8 cellular contexts compared by ENCODE assay signal in genomic region chr4:51831133-51831532, GRCh38. TPM values are rescaled to one million over a fixed set of nuclear protein-coding genes. Genes with fewer than 3 reads are reported as not detected.
A peak's percentile ranks its signal among the peaks of the same experiment; 100 is the strongest.
DNase-seq lines count a peak whose midpoint lies in the region; ATAC-seq, FAIRE-seq and TF ChIP-seq lines count a peak whose summit lies in the region.

No MANE protein-coding gene starts in this region.

- no peak overlapping the region for H3K18ac ChIP-seq in IMR-90 (ENCODE audit: low read depth, low read length)

- H2BK15ac ChIP-seq in IMR-90 (ENCODE audit: low read depth, low read length), result no peak overlapping the region

- H3K14ac ChIP-seq in IMR-90 (replicated peaks; ENCODE audit: low read depth, low read length), result no peak overlapping the region

- no peak overlapping the region for H4K91ac ChIP-seq in IMR-90 (ENCODE audit: insufficient read depth, low read depth, low read length)

- DNase-seq in IMR-90, result peak; percentile 51
- DNase-seq in T-helper 22 cell (ENCODE audit: low read depth), result peak; percentile 8
- no peak for DNase-seq in GM12878 (ENCODE audit: low read depth, low spot score)
- peak; percentile 55 for DNase-seq in iris pigment epithelial cell (ENCODE audit: low read depth)
- DNase-seq in stimulated activated CD4-positive, alpha-beta T cell treated with anti-CD3 and anti-CD28 coated beads, Interleukin-2, amount 100 ng/mL, for 4 hours (ENCODE audit: low read depth), result peak; percentile 52
- DNase-seq in NCI-H128 (lab: John Stamatoyannopoulos, UW; ENCODE audit: unreplicated experiment), result no peak

- FAIRE-seq in GM12878 (lab: Jason Lieb, UNC), result peak; percentile 57

- H2AK9ac ChIP-seq in IMR-90 (replicated peaks; ENCODE audit: low read depth, low read length, poor library complexity), result peak overlapping the region; percentile 58

- no peak overlapping the region for H4K5ac ChIP-seq in IMR-90 (ENCODE audit: low read depth, low read length)

- SMC1A ChIA-PET in GM12878 (lab: Charles Lee; ENCODE audit: uncharacterized antibody, unreplicated experiment), result interaction anchor here (1.4 to 2.0 kb wide), 5 partner anchors 12 to 195 kb away, joined by 4 to 6 read pairs (median 5); partner anchors contain the start of gene DCUN1D4

- H3K4me1 ChIP-seq in IMR-90 (ENCODE audit: control insufficient read depth, insufficient read depth, low read length) (no peaks in the 10 kb centered on the region; the same call in 1 of the 2 replicates), GM12878 (ENCODE audit: control insufficient read depth, insufficient read depth, low read length) (no peaks in the 10 kb centered on the region)

- no peak overlapping the region for H3K56ac ChIP-seq in IMR-90 (ENCODE audit: extremely low read depth, insufficient read depth, low read length)

- H2AFZ ChIP-seq in IMR-90 (replicated peaks; ENCODE audit: low read length, poor library complexity) (no peak overlapping the region), GM12878 (ENCODE audit: control insufficient read depth, low read depth, low read length) (no peak overlapping the region)

- BruUV-seq in IMR-90 (replicated peaks; lab: Mats Ljungman, UMichigan) (no TSS peak), GM12878 (replicated peaks; lab: Mats Ljungman, UMichigan) (no TSS peak)

- RAD21 ChIA-PET in GM12878 (lab: Charles Lee; ENCODE audit: unreplicated experiment), result interaction anchor here (1.5 kb wide), 1 partner anchor 11 kb away, joined by 4 read pairs; the partner anchor contains the start of gene DCUN1D4

- H3K79me2 ChIP-seq in GM12878 (ENCODE audit: control insufficient read depth, insufficient read depth, low read length), result no peaks in the 10 kb centered on the region

- H3K4me3 ChIP-seq in IMR-90 (ENCODE audit: insufficient read depth, low read depth, low read length) (no peak overlapping the region), GM12878 (no peak overlapping the region)

- TF ChIP-seq POLR2A in IMR-90 (IDR thresholded peaks at IDR 0.05; ENCODE audit: low read depth, low read length) (no peak), GM12878 (IDR thresholded peaks at IDR 0.05; ENCODE audit: low read depth, low read length) (no peak)

- H2BK5ac ChIP-seq in IMR-90 (ENCODE audit: low read depth, low read length, poor library complexity, severe bottlenecking), result no peak overlapping the region

- ATAC-seq in GM18909 (IDR thresholded peaks at IDR 0.05; ENCODE audit: poor library complexity, unreplicated experiment), result peak; percentile 74
- ATAC-seq in IMR-90 (ENCODE audit: low read depth), result peak; percentile 87
- peak; percentile 92 for ATAC-seq in GM12878

- H3K9ac ChIP-seq in IMR-90 (ENCODE audit: low read depth, low read length), result no peak overlapping the region
- H3K9ac ChIP-seq in GM12878 (ENCODE audit: control insufficient read depth, insufficient read depth, low read length), result no peak overlapping the region

- no peak overlapping the region for H2BK120ac ChIP-seq in IMR-90 (ENCODE audit: low read depth, low read length)

- WGBS in IMR-90 (ENCODE audit: extremely low coverage in 2 of 2, insufficient read length in 1 of 2), 2 experiments, result no CpG with 5 or more reads among the region's 3 CpGs
- WGBS in GM12878 (ENCODE audit: insufficient coverage, insufficient replicate concordance, low lambda C conversion rate, missing lambda C conversion rate), result 3% methylated on average over 3 of the region's 3 CpGs

- H2AK5ac ChIP-seq in IMR-90 (ENCODE audit: low read depth, low read length), result no peak overlapping the region

- TF ChIP-seq CTCF in C4-2B (conservative IDR thresholded peaks at IDR 0.05) (peak; percentile 66), IMR-90 (conservative IDR thresholded peaks at IDR 0.05; ENCODE audit: low read depth, low read length) (peak; percentile 79), GM12878 (IDR thresholded peaks at IDR 0.05 in 2 of 3, conservative IDR thresholded peaks at IDR 0.05 in 1 of 3; ENCODE audit: control insufficient read depth in 2 of 3, extremely low read depth in 1 of 3, insufficient read depth in 1 of 3, low read depth in 3 of 3, low read length in 3 of 3) (peak; percentile 66 to 79 (median 68); a peak in 5 of 6 replicates)

- dilution Hi-C loops in IMR-90 (cut with HindIII; ENCODE audit: low sequenced_read_pairs, unreplicated experiment), result no loop called here

- no peaks in the 10 kb centered on the region for H3K9me1 ChIP-seq in IMR-90 (ENCODE audit: insufficient read depth, low read length)

- no peak overlapping the region for H4K8ac ChIP-seq in IMR-90 (ENCODE audit: low read depth in 2 of 2, low read length in 2 of 2)

- TF ChIP-seq RAD21 in IMR-90 (IDR thresholded peaks at IDR 0.05; ENCODE audit: low read length) (peak; percentile 82), GM12878 (IDR thresholded peaks at IDR 0.05; ENCODE audit: insufficient read depth, low read depth, low read length) (peak; percentile 92)

- no peak overlapping the region for H3K4ac ChIP-seq in IMR-90 (ENCODE audit: low read depth, low read length)

- H3K79me1 ChIP-seq in IMR-90 (ENCODE audit: low read depth in 1 of 2, low read length in 2 of 2), result no peaks in the 10 kb centered on the region

- no peak overlapping the region for H3K23ac ChIP-seq in IMR-90 (ENCODE audit: low read depth, low read length)

- POLR2A ChIA-PET in IMR-90 (lab: Charles Lee; ENCODE audit: unreplicated experiment) (no interaction called here), GM12878 (lab: Charles Lee) (no interaction called here)

- H3K36me3 ChIP-seq in IMR-90 (ENCODE audit: control insufficient read depth, insufficient read depth, low read length), result no peaks in the 10 kb centered on the region
- no peaks in the 10 kb centered on the region for H3K36me3 ChIP-seq in GM12878 (ENCODE audit: control insufficient read depth in 2 of 2, insufficient read depth in 2 of 2, low read length in 1 of 2)

- H2BK20ac ChIP-seq in IMR-90 (ENCODE audit: low read depth, low read length), result no peak overlapping the region

- H3K4me2 ChIP-seq in IMR-90 (ENCODE audit: low read depth, low read length) (no peak overlapping the region), GM12878 (ENCODE audit: control insufficient read depth, insufficient read depth) (no peak overlapping the region)

- H4K20me1 ChIP-seq in IMR-90 (ENCODE audit: insufficient read depth, low read length) (no peaks in the 10 kb centered on the region; the same call in 1 of the 2 replicates), GM12878 (ENCODE audit: control insufficient read depth, insufficient read depth) (no peaks in the 10 kb centered on the region)

- CTCF ChIA-PET in IMR-90 (lab: Yijun Ruan, JAX) (no interaction called here), GM12878 (lab: Yijun Ruan, JAX) (interaction anchor here (0.9 to 3.2 kb wide), 7 partner anchors 10 to 195 kb away, joined by 3 to 12 read pairs (median 5); partner anchors contain the start of gene LRRC66)

- H3K27me3 ChIP-seq in IMR-90 (ENCODE audit: control insufficient read depth, insufficient read depth, low read length) (no peaks in the 10 kb centered on the region; the same call in none of the 2 replicates), GM12878 (replicated peaks in 1 of 2; ENCODE audit: control insufficient read depth in 2 of 2, insufficient read depth in 2 of 2, low read length in 1 of 2) (no peaks in the 10 kb centered on the region)

- intact Hi-C loops in IMR-90 (cut with micrococcal nuclease) (loop anchor here (1.0 kb wide), 2 partner anchors 195 to 341 kb away; no protein-coding TSS in a partner anchor), GM12878 (cut with micrococcal nuclease; ENCODE audit: unreplicated experiment) (loop anchor here (1.0 kb wide), 1 partner anchor 195 kb away; no protein-coding TSS in a partner anchor)

- H3K27ac ChIP-seq in C4-2B (no peak overlapping the region), IMR-90 (ENCODE audit: insufficient read depth, low read length) (no peak overlapping the region), GM12878 (ENCODE audit: control insufficient read depth, insufficient read depth) (no peak overlapping the region)

- in situ Hi-C loops in IMR-90 (cut with MboI; ENCODE audit: low sequenced_read_pairs), result no loop called here
- in situ Hi-C loops in GM12878 (cut with MboI), result no loop called here

- TF ChIP-seq EP300 in GM12878 (IDR thresholded peaks at IDR 0.05; ENCODE audit: borderline replicate concordance in 1 of 2, control insufficient read depth in 1 of 2, low read depth in 2 of 2, low read length in 2 of 2), result no peak

- H3K9me3 ChIP-seq in IMR-90 (ENCODE audit: control insufficient read depth, insufficient read depth, low read length) (no peaks in the 10 kb centered on the region), GM12878 (replicated peaks; ENCODE audit: control insufficient read depth, insufficient read depth, low read length) (no peaks in the 10 kb centered on the region)

TF ChIP-seq in IMR-90, 13 proteins besides CTCF, POLR2A, EP300 and RAD21 (continues in another document):
- TF ChIP-seq RCOR1 (IDR thresholded peaks at IDR 0.05; ENCODE audit: insufficient replicate concordance, low read length) (no peak), CEBPB (IDR thresholded peaks at IDR 0.05; ENCODE audit: low read depth, low read length) (no peak), SMC3 (IDR thresholded peaks at IDR 0.05; ENCODE audit: low read depth, low read length) (peak; percentile 79)

RNA-seq across cellular contexts. Expression of gene DCUN1D4, which starts 11.8 kb away (rescaled TPM):
- total RNA-seq in IMR-90 (2012; rRNA removed) (37.8 and 44.3 TPM in 2 replicates), GM12878 (2014; rRNA removed) (8.9 and 11.7 TPM in 2 replicates), GM12878 (2014; rRNA removed; fragmentation: Illumina TruSeq; extraction: Trizol) (15.7 and 16.0 TPM in 2 replicates), GM12878 (2021) (20.8 and 22.1 TPM in 2 replicates)
- polyA plus RNA-seq in IMR-90 (2012; rRNA removed) (28.4 and 31.0 TPM in 2 replicates), GM12878 (2011; rRNA removed) (62.6 and 82.7 TPM in 2 replicates), GM12878 (2014; fragmentation: Illumina TruSeq; extraction: Trizol) (16.7 and 16.8 TPM in 2 replicates), GM12878 (2014; fragmentation: Nextera tagmentation; extraction: Ambion mirVana) (10 to 100 TPM in 1 of 2 experiments, 1 to 10 TPM in 1; 7.1 to 12.0 TPM), GM12878 (2014; rRNA removed) (16.9 and 18.4 TPM in 2 replicates), GM12878 (2016; fragmentation: Nextera tagmentation; extraction: Ambion mirVana) (10 to 100 TPM; 19.2 to 20.6 TPM)
- 6.4 and 8.3 TPM in 2 replicates for polyA plus RNA-seq in IMR-90 (2012; cell fraction: cytosol; rRNA removed)
- polyA plus RNA-seq in IMR-90 (2012; cell fraction: nucleus; rRNA removed; ENCODE audit: low replicate concordance), result 20.8 and 158 TPM in 2 replicates
- 85.1 and 104 TPM in 2 replicates for total RNA-seq in GM12878 (2013; cell fraction: nucleolus; rRNA removed)
- 11.4 TPM for polyA plus RNA-seq in GM12878 (2011; ENCODE audit: low read depth)
- 35.5 and 37.3 TPM in 2 replicates for polyA plus RNA-seq in GM12878 (2011; cell fraction: cytosol; rRNA removed)
- 125 and 186 TPM in 2 replicates for polyA plus RNA-seq in GM12878 (2011; cell fraction: nucleus; rRNA removed)
- 9.2 and 18.3 TPM in 2 replicates for polyA plus RNA-seq in GM12878 (2012)
- polyA minus RNA-seq in GM12878 (2011; rRNA and poly(A)+ RNA removed), result 91.8 and 104 TPM in 2 replicates
- 19.2 and 20.5 TPM in 2 replicates for polyA minus RNA-seq in GM12878 (2011; cell fraction: cytosol; rRNA and poly(A)+ RNA removed)
- polyA minus RNA-seq in GM12878 (2011; cell fraction: nucleus; rRNA and poly(A)+ RNA removed), result 60.2 and 75.0 TPM in 2 replicates

Comparison
In these comparisons a context has a peak if more than half of its experiments do, and no peak if none do; other contexts are left out.
1. DNase-seq: peak in IMR-90 (single experiment), T-helper 22 cell (single experiment), iris pigment epithelial cell (single experiment) and stimulated activated CD4-positive, alpha-beta T cell treated with anti-CD3 and anti-CD28 coated beads, Interleukin-2, amount 100 ng/mL, for 4 hours (single experiment); none in GM12878 (single experiment) and NCI-H128 (single experiment).
2. Peak in every context shown above with its lines, with median percentiles within 50 percentile points of each other: CTCF ChIP-seq and ATAC-seq.